18 cellular contexts compared by ENCODE assay signal in genomic region chr1:184507604-184508289, GRCh38.
DNase-seq lines count a peak whose midpoint lies in the region; ATAC-seq and TF ChIP-seq lines count a peak whose summit lies in the region.
"Had no signal": no experiment of that assay in that cellular context is flagged by ENCODE, and none has a peak within 500 bp of the region (broad histone marks: within the 10 kb centered on the region; RNA-seq: fewer than 3 reads in every experiment).

No MANE protein-coding gene starts in this region.

- peak in 5 of 8 donors; percentile 35 to 70 (median 52) for ATAC-seq in heart right ventricle
- ATAC-seq in Right ventricle myocardium inferior, result no peak
- no peak for ATAC-seq in natural killer cell
- no peak for ATAC-seq in HG03378 (IDR thresholded peaks at IDR 0.05; ENCODE audit: unreplicated experiment)
- ATAC-seq: Panc1; stimulated activated effector memory CD8-positive, alpha-beta T cell treated with anti-CD3 and anti-CD28 coated beads, Interleukin-12 subunit alpha, Interleukin-12 subunit beta, amount 100 ng/mL, for 72 hours had no signal

- H3K36me3 ChIP-seq in heart right ventricle, result peaks cover 0 to 25% (median 6%) of the 10 kb centered on the region in 9 donors

- H3K4me1 ChIP-seq in heart right ventricle, result peaks cover 10 to 69% (median 59%) of the 10 kb centered on the region in 9 donors

- WGBS in heart right ventricle, 2 donors, result 17% methylated on average over 1 of the region's 1 CpG

- H3K4me1 Mint-ChIP-seq in natural killer cell, result peaks cover 53 to 58% of the 10 kb centered on the region in 2 donors
- H3K4me1 Mint-ChIP-seq in activated CD4-positive, alpha-beta memory T cell treated with anti-CD3 and anti-CD28 coated beads for 36 hours (ENCODE audit: low read depth), result no peaks in the 10 kb centered on the region
- H3K4me1 Mint-ChIP-seq: naive B cell had no signal

- H3K27ac Mint-ChIP-seq in natural killer cell, result peak overlapping the region; percentile 78 to 82
- H3K27ac Mint-ChIP-seq in activated CD4-positive, alpha-beta memory T cell treated with anti-CD3 and anti-CD28 coated beads for 36 hours, result no peak overlapping the region
- H3K27ac Mint-ChIP-seq: naive B cell; stimulated activated effector memory CD8-positive, alpha-beta T cell treated with anti-CD3 and anti-CD28 coated beads, Interleukin-12 subunit alpha, Interleukin-12 subunit beta, amount 100 ng/mL, for 72 hours had no signal

- TF ChIP-seq CTCF in heart right ventricle (IDR thresholded peaks at IDR 0.05), result no peak
- TF ChIP-seq CTCF in natural killer cell (IDR thresholded peaks at IDR 0.05), result no peak

- CTCF ChIA-PET in activated CD4-positive, alpha-beta memory T cell treated with anti-CD3 and anti-CD28 coated beads for 36 hours (lab: Charles Lee), result no interaction called here

- no peaks in the 10 kb centered on the region for H3K27me3 Mint-ChIP-seq in natural killer cell (ENCODE audit: low read depth in 2 of 2)
- peaks cover 5% of the 10 kb centered on the region for H3K27me3 Mint-ChIP-seq in activated CD4-positive, alpha-beta memory T cell treated with anti-CD3 and anti-CD28 coated beads for 36 hours
- H3K27me3 Mint-ChIP-seq: naive B cell had no signal

- DNase-seq in heart right ventricle, result no peak
- no peak for DNase-seq in Right ventricle myocardium inferior (ENCODE audit: missing footprints)
- peak; percentile 14 for DNase-seq in fibroblast of gingiva (ENCODE audit: low read depth)
- no peak for DNase-seq in natural killer cell
- no peak for DNase-seq in SK-N-DZ (ENCODE audit: low spot score)
- DNase-seq in activated naive CD4-positive, alpha-beta T cell treated with anti-CD3 and anti-CD28 coated beads, Interleukin-2, amount 50 U/mL, for 16 hours, result no peak
- no peak for DNase-seq in activated CD4-positive, alpha-beta memory T cell treated with anti-CD3 and anti-CD28 coated beads for 36 hours
- DNase-seq: ACHN; activated CD4-positive, CD25-positive, alpha-beta regulatory T cell treated with anti-CD3 and anti-CD28 coated beads, Interleukin-2, amount 50 U/mL, for 72 hours; COR-L47; GOT3; naive B cell; NCI-H526 treated with DMSO at 0.1 percent for 48 hours; retina; stimulated activated CD4-positive, alpha-beta T cell treated with anti-CD3 and anti-CD28 coated beads, Interleukin-4, amount 100 ng/mL, for 4 hours had no signal

- POLR2A ChIA-PET in activated CD4-positive, alpha-beta memory T cell treated with anti-CD3 and anti-CD28 coated beads for 36 hours (lab: Charles Lee), result no interaction called here

- no peaks in the 10 kb centered on the region for H3K27me3 ChIP-seq in heart right ventricle

- H3K4me3 ChIP-seq in heart right ventricle, result peak overlapping the region in 1 of 10 donors; percentile 11

- H3K36me3 Mint-ChIP-seq in natural killer cell, result peaks cover 9% of the 10 kb centered on the region
- H3K36me3 Mint-ChIP-seq in activated CD4-positive, alpha-beta memory T cell treated with anti-CD3 and anti-CD28 coated beads for 36 hours, result no peaks in the 10 kb centered on the region
- H3K36me3 Mint-ChIP-seq: naive B cell; stimulated activated effector memory CD8-positive, alpha-beta T cell treated with anti-CD3 and anti-CD28 coated beads, Interleukin-12 subunit alpha, Interleukin-12 subunit beta, amount 100 ng/mL, for 72 hours had no signal

- intact Hi-C loops in heart right ventricle (cut with DNase I), result no loop called here
- intact Hi-C loops in Right ventricle myocardium inferior (cut with DNase I), result loop anchor here (5.0 kb wide), 1 partner anchor 55 kb away; no protein-coding TSS in a partner anchor
- intact Hi-C loops in natural killer cell (cut with micrococcal nuclease), result no loop called here
- intact Hi-C loops in activated CD4-positive, alpha-beta memory T cell treated with anti-CD3 and anti-CD28 coated beads for 36 hours (cut with micrococcal nuclease), result no loop called here

- peak overlapping the region; percentile 54 for H3K4me3 Mint-ChIP-seq in natural killer cell
- H3K4me3 Mint-ChIP-seq in activated CD4-positive, alpha-beta memory T cell treated with anti-CD3 and anti-CD28 coated beads for 36 hours, result no peak overlapping the region
- H3K4me3 Mint-ChIP-seq: naive B cell; stimulated activated effector memory CD8-positive, alpha-beta T cell treated with anti-CD3 and anti-CD28 coated beads, Interleukin-12 subunit alpha, Interleukin-12 subunit beta, amount 100 ng/mL, for 72 hours had no signal

- H3K9me3 ChIP-seq in heart right ventricle, result no peaks in the 10 kb centered on the region

- no peaks in the 10 kb centered on the region for H3K9me3 Mint-ChIP-seq in natural killer cell
- H3K9me3 Mint-ChIP-seq in activated CD4-positive, alpha-beta memory T cell treated with anti-CD3 and anti-CD28 coated beads for 36 hours, result no peaks in the 10 kb centered on the region
- H3K9me3 Mint-ChIP-seq: naive B cell; stimulated activated effector memory CD8-positive, alpha-beta T cell treated with anti-CD3 and anti-CD28 coated beads, Interleukin-12 subunit alpha, Interleukin-12 subunit beta, amount 100 ng/mL, for 72 hours had no signal

- peak overlapping the region; percentile 18 to 86 (median 64) for H3K27ac ChIP-seq in heart right ventricle

Comparison
In these comparisons a context has a peak if more than half of its experiments do, and no peak if none do; other contexts are left out.
1. ATAC-seq: peak in heart right ventricle (5 of 8); none in Right ventricle myocardium inferior (single experiment), natural killer cell (0 of 3) and HG03378 (single experiment).